In the genomic region with DNA sequence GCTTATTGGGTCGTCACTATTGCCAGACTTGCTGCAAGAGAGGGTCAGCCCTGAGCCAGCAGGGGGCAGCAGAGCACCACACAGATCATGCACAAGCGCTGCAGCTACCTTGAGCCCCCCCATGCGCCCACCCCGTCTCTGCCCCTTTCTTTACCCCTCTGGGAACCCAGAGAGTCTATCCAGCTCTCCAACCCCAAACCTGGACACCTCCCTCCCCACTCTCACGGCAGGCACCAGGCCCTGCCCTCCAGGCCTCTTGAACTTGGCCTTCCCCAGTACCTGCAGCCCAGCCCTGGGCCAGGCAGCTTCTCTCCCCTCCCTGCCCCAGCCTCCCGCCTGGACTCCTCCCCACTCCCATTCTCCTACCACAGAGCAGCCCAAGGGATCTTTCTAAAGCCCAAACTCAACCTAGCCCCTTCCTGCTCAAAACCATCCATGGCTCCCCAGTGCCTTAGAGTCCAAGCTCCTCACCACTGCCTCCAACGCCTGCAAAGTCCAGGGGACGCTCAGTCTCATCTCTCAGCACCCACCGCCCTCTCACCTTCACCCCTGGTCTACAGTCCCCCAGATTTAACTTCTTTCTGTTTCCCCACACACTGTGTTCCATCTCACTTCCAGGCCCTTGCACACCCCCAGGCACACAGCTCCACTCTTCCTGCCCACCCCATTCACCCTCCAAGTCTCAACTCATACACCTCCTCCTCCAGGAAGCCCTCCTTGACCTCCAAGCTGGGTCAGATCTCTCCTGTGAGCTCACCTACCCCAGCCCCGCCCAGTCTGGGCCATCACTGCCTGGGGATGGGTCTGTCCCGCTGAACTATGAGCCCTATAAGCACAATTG, we compare ENCODE assay signal across 8 cellular contexts. TPM values are rescaled to one million over a fixed set of nuclear protein-coding genes. Genes with fewer than 3 reads are reported as not detected.
A peak's percentile ranks its signal among the peaks of the same experiment; 100 is the strongest.
DNase-seq lines count a peak whose midpoint lies in the region; ATAC-seq, FAIRE-seq and TF ChIP-seq lines count a peak whose summit lies in the region.

No MANE protein-coding gene starts in this region.

- H3K36me3 Mint-ChIP-seq in MCF 10A (ENCODE audit: insufficient read depth, unreplicated experiment): peaks cover 5% of the 10 kb centered on the region

- H3K27ac ChIP-seq in WERI-Rb-1 (no peak overlapping the region), keratinocyte (ENCODE audit: control insufficient read depth, insufficient read depth, low read length) (no peak overlapping the region)

- no peak overlapping the region for H2AFZ ChIP-seq in keratinocyte (ENCODE audit: control insufficient read depth, low read length)

- TF ChIP-seq CTCF in WERI-Rb-1 (IDR thresholded peaks at IDR 0.05; ENCODE audit: low read depth, low read length) (peak; percentile 92), MCF 10A (IDR thresholded peaks at IDR 0.05; ENCODE audit: unreplicated experiment) (peak; percentile 94), keratinocyte (optimal IDR thresholded peaks at IDR 0.05 in 1 of 3, IDR thresholded peaks at IDR 0.05 in 1 of 3, conservative IDR thresholded peaks at IDR 0.05 in 1 of 3; ENCODE audit: extremely low read depth in 1 of 3, insufficient read depth in 2 of 3, low read length in 3 of 3) (peak; percentile 85 to 96 (median 94))

- H3K9ac ChIP-seq in keratinocyte (ENCODE audit: control insufficient read depth, extremely low read depth, insufficient read depth, low read length): no peak overlapping the region

- peak overlapping the region; percentile 3 for H3K4me2 ChIP-seq in keratinocyte (ENCODE audit: control insufficient read depth, extremely low read depth, insufficient read depth, low read depth, low read length)

- H3K4me1 ChIP-seq in keratinocyte (ENCODE audit: control insufficient read depth, extremely low read depth, insufficient read depth, low read length): peaks cover 20% of the 10 kb centered on the region

- H3K4me1 Mint-ChIP-seq in MCF 10A (ENCODE audit: insufficient read depth, unreplicated experiment): peaks cover 25% of the 10 kb centered on the region

- H3K9me3 Mint-ChIP-seq in MCF 10A (ENCODE audit: unreplicated experiment): no peaks in the 10 kb centered on the region

- H3K4me3 ChIP-seq in WERI-Rb-1 (ENCODE audit: low read depth, low read length) (no peak overlapping the region), keratinocyte (ENCODE audit: control insufficient read depth in 2 of 3, extremely low read depth in 1 of 3, insufficient read depth in 2 of 3, low read depth in 1 of 3, low read length in 3 of 3) (no peak overlapping the region)

- DNase-seq in NCI-H1417 (lab: John Stamatoyannopoulos, UW) (peak in 2 of 3 experiments; percentile 35 to 70), NCI-H1417 treated with DMSO at 0.1 percent for 48 hours (lab: John Stamatoyannopoulos, UW) (no peak), NCI-H146 (lab: John Stamatoyannopoulos, UW) (peak; percentile 79), WERI-Rb-1 (peak; percentile 80), MCF 10A (ENCODE audit: unreplicated experiment) (peak; percentile 61), keratinocyte (ENCODE audit: low read depth, low spot score) (no peak)
- peak; percentile 77 to 79 for DNase-seq in stimulated activated CD4-positive, alpha-beta T cell treated with anti-CD3 and anti-CD28 coated beads, Interleukin-1b, Interleukin-23, amount 100 ng/mL, for 4 hours (ENCODE audit: low read depth in 2 of 2)

- dilution Hi-C loops in keratinocyte (cut with MboI; ENCODE audit: extremely low pct_ligation_motif_present, low sequenced_read_pairs): no loop called here

- CTCF ChIA-PET in MCF 10A (lab: Yijun Ruan, JAX): interaction anchor here (0.5 to 5.2 kb wide), 47 partner anchors 8 to 937 kb away, joined by 3 to 55 read pairs (median 4); a partner anchor contains a TSS

- no peaks in the 10 kb centered on the region for H3K9me1 ChIP-seq in keratinocyte (ENCODE audit: control insufficient read depth, extremely low read depth, insufficient read depth, low read length)

- no TSS peak for BruUV-seq in MCF 10A (replicated peaks; lab: Mats Ljungman, UMichigan)

- H3K36me3 ChIP-seq in WERI-Rb-1 (no peaks in the 10 kb centered on the region), keratinocyte (ENCODE audit: control insufficient read depth in 2 of 2, extremely low read depth in 1 of 2, insufficient read depth in 2 of 2, low read length in 2 of 2) (no peaks in the 10 kb centered on the region)

- no peaks in the 10 kb centered on the region for H4K20me1 ChIP-seq in keratinocyte (ENCODE audit: control insufficient read depth, extremely low read depth, insufficient read depth, low read length)

- H3K9me3 ChIP-seq in WERI-Rb-1 (ENCODE audit: severe bottlenecking): no peaks in the 10 kb centered on the region
- H3K9me3 ChIP-seq in keratinocyte (ENCODE audit: control insufficient read depth, low read depth, low read length): no peaks in the 10 kb centered on the region

- POLR2A ChIA-PET in MCF 10A (lab: Yijun Ruan, JAX): no interaction called here

- no peaks in the 10 kb centered on the region for H3K27me3 Mint-ChIP-seq in MCF 10A (ENCODE audit: insufficient read depth, unreplicated experiment)

- no peak for FAIRE-seq in keratinocyte (lab: Jason Lieb, UNC)

- no peak overlapping the region for H3K4me3 Mint-ChIP-seq in MCF 10A (ENCODE audit: unreplicated experiment)

- H3K79me2 ChIP-seq in keratinocyte (ENCODE audit: control insufficient read depth, insufficient read depth, low read length): no peaks in the 10 kb centered on the region

- H3K27me3 ChIP-seq in WERI-Rb-1 (ENCODE audit: insufficient read depth, low read depth, severe bottlenecking): no peaks in the 10 kb centered on the region
- H3K27me3 ChIP-seq in keratinocyte (ENCODE audit: control insufficient read depth, extremely low read depth, insufficient read depth, low read length): no peaks in the 10 kb centered on the region

- intact Hi-C loops in MCF 10A (cut with micrococcal nuclease): loop anchor here (1.0 kb wide), 2 partner anchors 81 to 155 kb away; no protein-coding TSS in a partner anchor

- no peak overlapping the region for H3K27ac Mint-ChIP-seq in MCF 10A (ENCODE audit: low read depth, unreplicated experiment)

- ATAC-seq in GM21786 (IDR thresholded peaks at IDR 0.05; ENCODE audit: unreplicated experiment): no peak

RNA-seq across cellular contexts. Expression of a gene that starts 9.4 kb away (rescaled TPM):
- total RNA-seq in MCF 10A (2022): not detected in 2 replicates
- polyA plus RNA-seq in keratinocyte: not detected in 3 replicates
- polyA plus RNA-seq in keratinocyte (2011; ENCODE audit: low read depth): not detected
- not detected in 2 replicates for polyA plus RNA-seq in keratinocyte (2011; cell fraction: cytosol; rRNA removed)
- not detected in 2 replicates for polyA plus RNA-seq in keratinocyte (2011; cell fraction: nucleus; rRNA removed)
- polyA plus RNA-seq in keratinocyte (2012; ENCODE audit: low replicate concordance): not detected in 2 replicates
- polyA minus RNA-seq in keratinocyte: not detected in 3 replicates
- polyA minus RNA-seq in keratinocyte (2011; cell fraction: cytosol; rRNA and poly(A)+ RNA removed): not detected
- not detected in 2 replicates for polyA minus RNA-seq in keratinocyte (2011; cell fraction: nucleus; rRNA and poly(A)+ RNA removed)

RNA-seq across cellular contexts. Expression of a gene that starts 18.2 kb away (rescaled TPM):
- total RNA-seq in MCF 10A (2022): 13.2 and 25.6 TPM in 2 replicates
- 2.4 to 7.1 TPM (median 3.7 TPM) in 3 replicates for polyA plus RNA-seq in keratinocyte
- 3.3 TPM for polyA plus RNA-seq in keratinocyte (2011; ENCODE audit: low read depth)
- polyA plus RNA-seq in keratinocyte (2011; cell fraction: cytosol; rRNA removed): 1.5 and 1.9 TPM in 2 replicates
- polyA plus RNA-seq in keratinocyte (2011; cell fraction: nucleus; rRNA removed): 20.3 and 29.8 TPM in 2 replicates
- 4.0 and 11.3 TPM in 2 replicates for polyA plus RNA-seq in keratinocyte (2012; ENCODE audit: low replicate concordance)
- 1.6 to 7.3 TPM (median 4.8 TPM) in 3 replicates for polyA minus RNA-seq in keratinocyte
- polyA minus RNA-seq in keratinocyte (2011; cell fraction: cytosol; rRNA and poly(A)+ RNA removed): 0.96 TPM
- 6.9 and 9.2 TPM in 2 replicates for polyA minus RNA-seq in keratinocyte (2011; cell fraction: nucleus; rRNA and poly(A)+ RNA removed)

RNA-seq across cellular contexts. Expression of a gene that starts 45.8 kb away (rescaled TPM):
- total RNA-seq in MCF 10A (2022): 140 and 141 TPM in 2 replicates
- polyA plus RNA-seq in keratinocyte: 48.1 to 80.4 TPM (median 65.6 TPM) in 3 replicates
- 18.3 TPM for polyA plus RNA-seq in keratinocyte (2011; ENCODE audit: low read depth)
- 41.1 and 42.5 TPM in 2 replicates for polyA plus RNA-seq in keratinocyte (2011; cell fraction: cytosol; rRNA removed)
- 162 and 176 TPM in 2 replicates for polyA plus RNA-seq in keratinocyte (2011; cell fraction: nucleus; rRNA removed)
- polyA plus RNA-seq in keratinocyte (2012; ENCODE audit: low replicate concordance): 37.2 and 57.2 TPM in 2 replicates
- polyA minus RNA-seq in keratinocyte: 76.2 to 101 TPM (median 83.2 TPM) in 3 replicates
- 57.6 TPM for polyA minus RNA-seq in keratinocyte (2011; cell fraction: cytosol; rRNA and poly(A)+ RNA removed)
- polyA minus RNA-seq in keratinocyte (2011; cell fraction: nucleus; rRNA and poly(A)+ RNA removed): 147 and 148 TPM in 2 replicates

RNA-seq across cellular contexts. Expression of a gene that starts 59.0 kb away (rescaled TPM):
- 24.4 and 32.1 TPM in 2 replicates for total RNA-seq in MCF 10A (2022)
- polyA plus RNA-seq in keratinocyte: 1.1 to 1.8 TPM (median 1.5 TPM) in 3 replicates
- polyA plus RNA-seq in keratinocyte (2011; ENCODE audit: low read depth): 2.2 TPM
- 0.72 and 2.2 TPM in 2 replicates for polyA plus RNA-seq in keratinocyte (2011; cell fraction: cytosol; rRNA removed)
- 7.1 and 8.3 TPM in 2 replicates for polyA plus RNA-seq in keratinocyte (2011; cell fraction: nucleus; rRNA removed)
- polyA plus RNA-seq in keratinocyte (2012; ENCODE audit: low replicate concordance): 5.9 and 6.4 TPM in 2 replicates
- polyA minus RNA-seq in keratinocyte: 1.1 to 5.8 TPM (median 3.1 TPM) in 3 replicates
- 12.5 TPM for polyA minus RNA-seq in keratinocyte (2011; cell fraction: cytosol; rRNA and poly(A)+ RNA removed)
- polyA minus RNA-seq in keratinocyte (2011; cell fraction: nucleus; rRNA and poly(A)+ RNA removed): 4.1 and 5.1 TPM in 2 replicates

Comparison
In these comparisons a context has a peak if more than half of its experiments do, and no peak if none do; other contexts are left out.
1. DNase-seq: peak in NCI-H1417 (2 of 3), NCI-H146 (single experiment), WERI-Rb-1 (single experiment), MCF 10A (single experiment) and stimulated activated CD4-positive, alpha-beta T cell treated with anti-CD3 and anti-CD28 coated beads, Interleukin-1b, Interleukin-23, amount 100 ng/mL, for 4 hours (2 of 2); none in NCI-H1417 treated with DMSO at 0.1 percent for 48 hours (single experiment) and keratinocyte (single experiment).
2. Peak in every context shown above with its lines, with median percentiles within 50 percentile points of each other: CTCF ChIP-seq.